In the genomic region with DNA sequence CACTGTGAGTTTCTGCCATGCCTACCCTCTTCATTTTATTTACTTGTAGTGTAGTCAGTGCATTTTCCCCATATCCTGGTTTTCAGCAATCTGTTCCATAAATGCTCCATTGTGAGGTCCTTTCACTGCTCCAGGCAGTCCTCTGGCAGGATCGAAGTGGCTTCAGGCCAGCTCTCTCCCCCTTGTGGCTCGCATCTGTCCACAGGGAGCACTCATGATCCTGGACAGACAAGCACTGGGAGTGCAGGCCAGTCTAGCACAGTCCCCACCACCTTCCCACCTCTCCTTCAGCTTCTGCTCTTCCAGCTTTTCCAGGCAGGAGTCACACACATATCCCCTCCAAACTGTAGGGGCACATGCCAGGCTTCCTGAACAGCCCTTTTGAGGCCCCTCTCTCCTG, we compare ENCODE assay signal across 10 cellular contexts.
DNase-seq lines count a peak whose midpoint lies in the region; ATAC-seq, FAIRE-seq and TF ChIP-seq lines count a peak whose summit lies in the region.
"Had no signal": no experiment of that assay in that cellular context is flagged by ENCODE, and none has a peak within 500 bp of the region (broad histone marks: within the 10 kb centered on the region; RNA-seq: fewer than 3 reads in every experiment).

No MANE protein-coding gene starts in this region.

- H3K27ac ChIP-seq in pancreas, result no peak overlapping the region

- no peaks in the 10 kb centered on the region for H3K9me3 ChIP-seq in pancreas

- WGBS in pancreas, 2 donors, result 47 to 54% methylated on average over 2 of the region's 2 CpGs

- no peaks in the 10 kb centered on the region for H3K36me3 ChIP-seq in pancreas

- no peaks in the 10 kb centered on the region for H3K4me1 ChIP-seq in pancreas

- H3K4me3 ChIP-seq in fibroblast of pulmonary artery (replicated peaks; ENCODE audit: low read depth, low read length) (no peak overlapping the region), pancreas (no peak overlapping the region)

- peak; percentile 40 for DNase-seq in ELF-1 (ENCODE audit: low read depth, low spot score)
- peak; percentile 78 for DNase-seq in NCI-H69 (lab: John Stamatoyannopoulos, UW)
- DNase-seq in fibroblast of pulmonary artery (ENCODE audit: low read depth), result peak; percentile 11
- DNase-seq in pancreas, result peak in 2 of 6 donors; percentile 17 to 25
- no peak for DNase-seq in occipital lobe (lab: John Stamatoyannopoulos, UW)
- DNase-seq in NCI-H345 treated with DMSO at 0.1 percent for 48 hours (lab: John Stamatoyannopoulos, UW; ENCODE audit: unreplicated experiment), result no peak
- DNase-seq in cerebellar nuclear complex (lab: John Stamatoyannopoulos, UW), result no peak
- no peak for DNase-seq in NCI-H345 (lab: John Stamatoyannopoulos, UW)
- DNase-seq: naive thymus-derived CD4-positive, alpha-beta T cell; NCI-H2107 had no signal

- no peaks in the 10 kb centered on the region for H3K27me3 ChIP-seq in pancreas

- peak in 3 of 4 donors; percentile 67 to 81 (median 76) for ATAC-seq in pancreas
- ATAC-seq: naive thymus-derived CD4-positive, alpha-beta T cell had no signal

- FAIRE-seq in pancreas (lab: Jason Lieb, UNC), result no peak

- TF ChIP-seq CTCF in fibroblast of pulmonary artery (IDR thresholded peaks at IDR 0.05; ENCODE audit: low read length, missing control alignments) (no peak), pancreas (IDR thresholded peaks at IDR 0.05) (no peak)

- intact Hi-C loops in pancreas (cut with DNase I), result no loop called here

Comparison
In these comparisons a context has a peak if more than half of its experiments do, and no peak if none do; other contexts are left out.
1. DNase-seq: peak in ELF-1 (single experiment), NCI-H69 (single experiment) and fibroblast of pulmonary artery (single experiment); none in occipital lobe (single experiment), NCI-H345 treated with DMSO at 0.1 percent for 48 hours (single experiment), cerebellar nuclear complex (0 of 2) and NCI-H345 (single experiment).